Comparison of ENCODE assay signal across 8 cellular contexts in the genomic region with DNA sequence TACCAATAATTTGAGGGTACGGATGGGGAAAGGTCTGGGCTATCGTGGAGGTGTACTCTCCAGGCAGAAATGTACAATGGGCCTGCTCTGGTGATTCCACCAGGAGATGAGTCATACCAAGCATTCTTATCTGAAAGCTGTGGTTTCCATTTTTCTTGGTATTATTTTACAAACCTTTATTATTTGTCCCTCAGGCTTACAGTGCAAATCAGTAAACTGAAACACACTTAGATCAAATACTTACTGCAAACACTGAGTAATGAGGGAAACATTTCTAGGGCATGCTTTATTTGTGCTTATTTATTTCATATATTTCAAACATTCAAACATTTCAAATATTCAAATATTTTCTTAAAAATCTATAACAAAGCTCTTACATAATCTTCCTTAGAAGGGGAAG.
A peak's percentile ranks its signal among the peaks of the same experiment; 100 is the strongest.
DNase-seq lines count a peak whose midpoint lies in the region; ATAC-seq lines count a peak whose summit lies in the region.

No MANE protein-coding gene starts in this region.

- ATAC-seq in GM21447 (IDR thresholded peaks at IDR 0.05; ENCODE audit: unreplicated experiment) (peak; percentile 95), HG03460 (IDR thresholded peaks at IDR 0.05; ENCODE audit: unreplicated experiment) (peak; percentile 89), T-cell (replicated peaks in 1 of 4) (no peak)
- ATAC-seq in effector memory CD8-positive, alpha-beta T cell (replicated peaks) = no peak

- peaks cover 11% of the 10 kb centered on the region in 2 donors for H3K9me3 Mint-ChIP-seq in effector memory CD8-positive, alpha-beta T cell
- peaks cover 5 to 16% (median 8%) of the 10 kb centered on the region in 3 donors for H3K9me3 Mint-ChIP-seq in T-cell

- CTCF ChIA-PET in T-cell (lab: Charles Lee) = interaction anchor here in 1 of 2 donors (0.6 kb wide), 1 partner anchor 147 kb away, joined by 8 read pairs; no protein-coding TSS in a partner anchor

- no peaks in the 10 kb centered on the region for H3K36me3 Mint-ChIP-seq in effector memory CD8-positive, alpha-beta T cell (ENCODE audit: insufficient read depth)
- H3K36me3 Mint-ChIP-seq in T-cell = no peaks in the 10 kb centered on the region

- H3K4me3 Mint-ChIP-seq in effector memory CD8-positive, alpha-beta T cell = no peak overlapping the region
- H3K4me3 Mint-ChIP-seq in T-cell = no peak overlapping the region

- H3K27me3 Mint-ChIP-seq in effector memory CD8-positive, alpha-beta T cell = no peaks in the 10 kb centered on the region
- H3K27me3 Mint-ChIP-seq in T-cell = no peaks in the 10 kb centered on the region

- DNase-seq in Daoy (ENCODE audit: low read depth) (peak; percentile 68), dedifferentiated amniotic fluid mesenchymal stem cell (ENCODE audit: extremely low spot score) (peak; percentile 48), NCI-H2171 treated with DMSO at 0.1 percent for 48 hours (lab: John Stamatoyannopoulos, UW) (no peak), T-cell (no peak), NCI-H2196 treated with DMSO at 0.1 percent for 48 hours (lab: John Stamatoyannopoulos, UW; ENCODE audit: unreplicated experiment) (no peak)
- DNase-seq in effector memory CD8-positive, alpha-beta T cell = no peak

- no peaks in the 10 kb centered on the region for H3K4me1 Mint-ChIP-seq in effector memory CD8-positive, alpha-beta T cell (ENCODE audit: low read depth in 2 of 2)
- no peaks in the 10 kb centered on the region for H3K4me1 Mint-ChIP-seq in T-cell

- no peak overlapping the region for H3K27ac Mint-ChIP-seq in effector memory CD8-positive, alpha-beta T cell
- no peak overlapping the region for H3K27ac Mint-ChIP-seq in T-cell

- POLR2A ChIA-PET in T-cell (lab: Charles Lee) = no interaction called here

Comparison
In these comparisons a context has a peak if more than half of its experiments do, and no peak if none do; other contexts are left out.
1. DNase-seq: peak in Daoy (single experiment) and dedifferentiated amniotic fluid mesenchymal stem cell (single experiment); none in effector memory CD8-positive, alpha-beta T cell (0 of 3), NCI-H2171 treated with DMSO at 0.1 percent for 48 hours (single experiment), T-cell (0 of 34) and NCI-H2196 treated with DMSO at 0.1 percent for 48 hours (single experiment).
2. ATAC-seq: peak in GM21447 (single experiment) and HG03460 (single experiment); none in effector memory CD8-positive, alpha-beta T cell (single experiment) and T-cell (0 of 4).